Comparison of ENCODE assay signal across 9 cellular contexts in the genomic region with DNA sequence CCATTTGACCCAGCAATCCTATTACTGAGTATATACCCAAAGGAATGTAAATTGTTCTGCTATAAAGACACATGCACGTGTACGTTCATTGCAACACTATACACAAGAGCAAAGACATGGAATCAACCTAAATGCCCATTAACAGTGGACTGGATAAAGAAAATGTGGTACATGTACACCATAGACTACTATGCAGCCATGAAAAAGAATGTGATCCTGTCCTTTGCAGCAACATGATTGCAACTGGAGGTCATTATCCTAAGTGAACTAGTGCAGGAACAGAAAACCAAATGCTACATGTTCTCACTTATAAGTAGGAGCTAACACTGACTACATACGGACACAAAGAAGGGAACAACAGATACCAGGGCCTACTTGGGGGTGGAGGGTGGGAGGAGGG.
"Had no signal": no experiment of that assay in that cellular context is flagged by ENCODE, and none has a peak within 500 bp of the region (broad histone marks: within the 10 kb centered on the region; RNA-seq: fewer than 3 reads in every experiment).

No MANE protein-coding gene starts in this region.

- H3K4me2 ChIP-seq: KMS-11 had no signal

- ATAC-seq: HCT116 had no signal

- H3K9ac ChIP-seq: GM23248, KMS-11 had no signal

- DNase-seq: GM23248, GOT3, H7, IMR-90, KBM-7 had no signal

- H3K27ac ChIP-seq: GM23248, KMS-11 had no signal

- H3K36me3 ChIP-seq: HAP-1 had no signal

- H3K4me3 ChIP-seq: GM23248, HAP-1 had no signal

- FAIRE-seq: HTR-8/SVneo had no signal

- H2AFZ ChIP-seq: GM23248 had no signal

- H3K9me3 ChIP-seq: HAP-1 had no signal
